In genomic region chr13:30681489-30682242, GRCh38 we compare ENCODE assay signal across 1 cellular context.
TF ChIP-seq lines count a peak whose summit lies in the region.

No MANE protein-coding gene starts in this region.

TF ChIP-seq in HepG2, 621 proteins besides CTCF, POLR2A, EP300 and RAD21:
- no peak for TF ChIP-seq HDAC1 (CRISPR knock-in tag; IDR thresholded peaks at IDR 0.05)
- no peak for TF ChIP-seq ZNF460 (CRISPR knock-in tag; IDR thresholded peaks at IDR 0.05; ENCODE audit: borderline replicate concordance)
- TF ChIP-seq FOXO1 (CRISPR knock-in tag; IDR thresholded peaks at IDR 0.05), result no peak
- no peak for TF ChIP-seq WIZ (CRISPR knock-in tag; IDR thresholded peaks at IDR 0.05)
